In the genomic region with DNA sequence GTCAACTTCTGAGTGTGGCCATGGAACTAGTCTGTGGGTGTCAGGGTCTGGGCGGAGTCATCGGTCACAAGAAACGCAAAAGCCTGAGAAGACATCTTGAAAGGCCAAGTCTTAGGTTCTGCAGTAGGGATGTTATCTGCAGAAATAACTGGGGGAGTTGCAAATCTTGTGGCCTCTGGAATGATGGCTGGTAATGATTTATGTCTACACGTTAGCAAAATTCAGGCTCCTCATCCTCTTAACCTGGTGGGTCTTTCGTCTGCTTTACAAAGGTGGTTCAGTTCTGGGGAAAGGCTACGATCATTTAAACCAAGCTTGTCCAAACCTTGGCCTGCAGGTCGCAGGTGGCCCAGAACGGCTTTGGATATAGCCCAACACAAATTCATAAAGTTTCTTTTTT, we compare ENCODE assay signal across 1 cellular context.
A peak's percentile ranks its signal among the peaks of the same experiment; 100 is the strongest.
TF ChIP-seq lines count a peak whose summit lies in the region.

No MANE protein-coding gene starts in this region.

TF ChIP-seq in K562, 482 proteins besides CTCF, POLR2A, EP300 and RAD21:
- no peak for TF ChIP-seq RERE (CRISPR knock-in tag; IDR thresholded peaks at IDR 0.05; ENCODE audit: borderline replicate concordance)
- TF ChIP-seq RCOR1 (IDR thresholded peaks at IDR 0.05; ENCODE audit: borderline replicate concordance in 1 of 2, low read depth in 2 of 2, low read length in 2 of 2): peak in 1 of 2 experiments; percentile 39; a peak in 1 of 4 replicates
- TF ChIP-seq, protein P1, sequence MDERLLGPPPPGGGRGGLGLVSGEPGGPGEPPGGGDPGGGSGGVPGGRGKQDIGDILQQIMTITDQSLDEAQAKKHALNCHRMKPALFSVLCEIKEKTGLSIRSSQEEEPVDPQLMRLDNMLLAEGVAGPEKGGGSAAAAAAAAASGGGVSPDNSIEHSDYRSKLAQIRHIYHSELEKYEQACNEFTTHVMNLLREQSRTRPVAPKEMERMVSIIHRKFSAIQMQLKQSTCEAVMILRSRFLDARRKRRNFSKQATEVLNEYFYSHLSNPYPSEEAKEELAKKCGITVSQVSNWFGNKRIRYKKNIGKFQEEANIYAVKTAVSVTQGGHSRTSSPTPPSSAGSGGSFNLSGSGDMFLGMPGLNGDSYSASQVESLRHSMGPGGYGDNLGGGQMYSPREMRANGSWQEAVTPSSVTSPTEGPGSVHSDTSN (CRISPR knock-in tag; IDR thresholded peaks at IDR 0.05; ENCODE audit: low read depth): no peak
- TF ChIP-seq, protein P1 (tag; conservative IDR thresholded peaks at IDR 0.05; ENCODE audit: low read depth): peak; percentile 75
- TF ChIP-seq, protein P2, sequence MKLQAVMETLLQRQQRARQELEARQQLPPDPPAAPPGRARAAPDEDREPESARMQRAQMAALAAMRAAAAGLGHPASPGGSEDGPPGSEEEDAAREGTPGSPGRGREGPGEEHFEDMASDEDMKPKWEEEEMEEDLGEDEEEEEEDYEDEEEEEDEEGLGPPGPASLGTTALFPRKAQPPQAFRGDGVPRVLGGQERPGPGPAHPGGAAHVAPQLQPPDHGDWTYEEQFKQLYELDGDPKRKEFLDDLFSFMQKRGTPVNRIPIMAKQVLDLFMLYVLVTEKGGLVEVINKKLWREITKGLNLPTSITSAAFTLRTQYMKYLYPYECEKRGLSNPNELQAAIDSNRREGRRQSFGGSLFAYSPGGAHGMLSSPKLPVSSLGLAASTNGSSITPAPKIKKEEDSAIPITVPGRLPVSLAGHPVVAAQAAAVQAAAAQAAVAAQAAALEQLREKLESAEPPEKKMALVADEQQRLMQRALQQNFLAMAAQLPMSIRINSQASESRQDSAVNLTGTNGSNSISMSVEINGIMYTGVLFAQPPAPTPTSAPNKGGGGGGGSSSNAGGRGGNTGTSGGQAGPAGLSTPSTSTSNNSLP (IDR thresholded peaks at IDR 0.05; ENCODE audit: borderline replicate concordance, low read depth, low read length): no peak
- TF ChIP-seq MEIS2 (IDR thresholded peaks at IDR 0.05; ENCODE audit: partially characterized antibody): peak; percentile 87
- TF ChIP-seq PKNOX1 (IDR thresholded peaks at IDR 0.05): peak; percentile 72
